22 cellular contexts compared by ENCODE assay signal in the genomic region with DNA sequence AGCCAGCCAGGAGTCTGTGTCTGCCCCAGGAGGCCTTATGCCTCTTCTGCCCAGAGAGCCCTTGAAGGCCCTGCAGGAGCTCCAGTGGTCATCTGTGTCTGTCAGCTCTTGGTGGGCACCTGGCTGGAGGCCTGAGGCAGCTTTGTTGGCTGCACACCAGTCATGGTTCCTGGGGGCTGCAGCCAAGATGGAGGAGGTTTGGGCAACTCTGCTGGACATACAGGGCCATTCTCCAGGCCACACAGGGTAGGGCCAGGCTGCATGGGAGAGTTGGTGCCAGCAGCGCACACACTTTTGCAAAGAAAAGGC. TPM values are rescaled to one million over a fixed set of nuclear protein-coding genes. Genes with fewer than 3 reads are reported as not detected.
"Had no signal": no experiment of that assay in that cellular context is flagged by ENCODE, and none has a peak within 500 bp of the region (broad histone marks: within the 10 kb centered on the region; RNA-seq: fewer than 3 reads in every experiment).

No MANE protein-coding gene starts in this region.

- ATAC-seq: effector memory CD8-positive, alpha-beta T cell; gastrocnemius medialis; heart right ventricle; lower lobe of right lung had no signal

- FAIRE-seq: colon, keratinocyte had no signal

- H3K9me3 ChIP-seq: esophagus muscularis mucosa, gastrocnemius medialis, heart right ventricle, left ventricle myocardium inferior, lower lobe of right lung, right atrium auricular region, testis, tibial nerve had no signal

- H3K4me3 ChIP-seq: esophagus muscularis mucosa, gastrocnemius medialis, heart right ventricle, left ventricle myocardium inferior, lower lobe of right lung, neural progenitor cell, right atrium auricular region, smooth muscle cell, testis, tibial nerve had no signal

- H3K36me3 ChIP-seq: gastrocnemius medialis, neural progenitor cell had no signal

- H3K27ac ChIP-seq: epithelial cell of prostate, esophagus muscularis mucosa, gastrocnemius medialis, heart right ventricle, left ventricle myocardium inferior, neural progenitor cell, right atrium auricular region, testis had no signal

- H2AFZ ChIP-seq: neural progenitor cell had no signal

- H3K27me3 ChIP-seq: esophagus muscularis mucosa, gastrocnemius medialis, neural progenitor cell, right atrium auricular region, testis, tibial nerve had no signal

- DNase-seq: cerebellar nuclear complex; effector memory CD8-positive, alpha-beta T cell; gastrocnemius medialis; heart right ventricle; hypothalamus; left ventricle myocardium inferior; lower lobe of right lung; mesenchymal stem cell; midbrain; occipital lobe; stimulated activated CD4-positive, alpha-beta T cell treated with anti-CD3 and anti-CD28 coated beads, Interleukin-2, amount 100 ng/mL, for 48 hours; testis had no signal

- H3K9ac ChIP-seq: neural progenitor cell had no signal

- H3K4me2 ChIP-seq: neural progenitor cell, smooth muscle cell had no signal

- H3K4me1 ChIP-seq: neural progenitor cell had no signal

RNA-seq across cellular contexts. Expression of gene MFAP4, which starts 53.9 kb away (rescaled TPM):
- total RNA-seq: natural killer cell treated with Interleukin-12 subunit alpha and Interleukin-12 subunit beta and Interleukin-15 and Interleukin-18, amount 100 ng/mL, for 72 hours; pulmonary artery endothelial cell had no signal
- polyA plus RNA-seq: keratinocyte had no signal
